In genomic region chr4:133058701-133059100, GRCh38 we compare ENCODE assay signal across 13 cellular contexts.
DNase-seq lines count a peak whose midpoint lies in the region; ATAC-seq and TF ChIP-seq lines count a peak whose summit lies in the region.
"Had no signal": no experiment of that assay in that cellular context is flagged by ENCODE, and none has a peak within 500 bp of the region (broad histone marks: within the 10 kb centered on the region; RNA-seq: fewer than 3 reads in every experiment).

No MANE protein-coding gene starts in this region.

- no peak overlapping the region for H3K9ac ChIP-seq in mammary epithelial cell (ENCODE audit: insufficient read depth, low read length)

- no peak overlapping the region for H3K4me3 ChIP-seq in mammary epithelial cell (replicated peaks in 1 of 3; ENCODE audit: insufficient read depth in 1 of 3, low read depth in 2 of 3, low read length in 3 of 3)
- H3K4me3 ChIP-seq: A549, SJSA1 had no signal

- H3K27ac ChIP-seq in mammary epithelial cell (ENCODE audit: insufficient read depth, low read depth, low read length) = no peak overlapping the region
- H3K27ac ChIP-seq: A549, SJSA1 had no signal

- intact Hi-C loops in mammary epithelial cell (cut with micrococcal nuclease) (no loop called here), MCF 10A (cut with micrococcal nuclease) (no loop called here), left colon (cut with DNase I, micrococcal nuclease) (no loop called here)

- 38% methylated on average over 2 of the region's 2 CpGs for WGBS in mammary epithelial cell (ENCODE audit: low coverage, missing lambda C conversion rate)

- dilution Hi-C loops in mammary epithelial cell (cut with HindIII; ENCODE audit: low sequenced_read_pairs) = no loop called here

- no peak for DNase-seq in mammary epithelial cell
- DNase-seq in MCF 10A (ENCODE audit: unreplicated experiment) = no peak
- no peak for DNase-seq in WTC11 (ENCODE audit: low spot score)
- DNase-seq in mesothelial cell of epicardium (ENCODE audit: low spot score in 2 of 2, unreplicated experiment in 2 of 2) = no peak
- DNase-seq in effector CD4-positive, alpha-beta T cell = no peak
- no peak for DNase-seq in left colon
- no peak for DNase-seq in activated CD4-positive, alpha-beta T cell treated with anti-CD3 and anti-CD28 coated beads, Interleukin-2, amount 50 U/mL, for 1 hour
- DNase-seq: C1 segment of cervical spinal cord, NCI-H446 treated with DMSO at 0.1 percent for 48 hours had no signal

- H4K20me1 ChIP-seq in mammary epithelial cell (ENCODE audit: insufficient read depth, low read length) = no peaks in the 10 kb centered on the region

- no TSS peak for BruUV-seq in mammary epithelial cell (replicated peaks; lab: Mats Ljungman, UMichigan)
- no TSS peak for BruUV-seq in MCF 10A (replicated peaks; lab: Mats Ljungman, UMichigan)

- H3K4me1 Mint-ChIP-seq in MCF 10A (ENCODE audit: insufficient read depth, unreplicated experiment) (no peaks in the 10 kb centered on the region), WTC11 (peaks cover 10% of the 10 kb centered on the region), mesothelial cell of epicardium (peaks cover 5% of the 10 kb centered on the region)

- H3K27me3 Mint-ChIP-seq in MCF 10A (ENCODE audit: insufficient read depth, unreplicated experiment) = no peaks in the 10 kb centered on the region
- H3K27me3 Mint-ChIP-seq in WTC11 (ENCODE audit: low read depth) = no peaks in the 10 kb centered on the region; the same call in 1 of the 2 replicates
- no peaks in the 10 kb centered on the region for H3K27me3 Mint-ChIP-seq in mesothelial cell of epicardium (ENCODE audit: low read depth)

- H3K36me3 ChIP-seq in mammary epithelial cell (ENCODE audit: insufficient read depth, low read length) = no peaks in the 10 kb centered on the region
- H3K36me3 ChIP-seq: SJSA1 had no signal

- no peaks in the 10 kb centered on the region for H3K9me3 ChIP-seq in mammary epithelial cell (replicated peaks; ENCODE audit: insufficient read depth, low read length)
- H3K9me3 ChIP-seq: A549 had no signal

- no peaks in the 10 kb centered on the region for H3K36me3 Mint-ChIP-seq in MCF 10A (ENCODE audit: insufficient read depth, unreplicated experiment)
- H3K36me3 Mint-ChIP-seq in WTC11 = no peaks in the 10 kb centered on the region
- no peaks in the 10 kb centered on the region for H3K36me3 Mint-ChIP-seq in mesothelial cell of epicardium

- H3K4me2 ChIP-seq in mammary epithelial cell (ENCODE audit: insufficient read depth, low read depth, low read length) = no peak overlapping the region
- H3K4me2 ChIP-seq: A549 had no signal

- peak overlapping the region; percentile 13 for H2AFZ ChIP-seq in mammary epithelial cell (ENCODE audit: low read depth, low read length)

- no peaks in the 10 kb centered on the region for H3K79me2 ChIP-seq in mammary epithelial cell (ENCODE audit: insufficient read depth, low read length)

- no peak overlapping the region for H3K27ac Mint-ChIP-seq in MCF 10A (ENCODE audit: low read depth, unreplicated experiment)
- no peak overlapping the region for H3K27ac Mint-ChIP-seq in WTC11
- H3K27ac Mint-ChIP-seq in mesothelial cell of epicardium = peak overlapping the region; percentile 3

- ATAC-seq in WTC11 (peak; percentile 81), HG03159 (IDR thresholded peaks at IDR 0.05; ENCODE audit: unreplicated experiment) (no peak), left colon (no peak)
- ATAC-seq: A549, HCT116 had no signal

- H3K9me3 Mint-ChIP-seq in MCF 10A (ENCODE audit: unreplicated experiment) (no peaks in the 10 kb centered on the region), WTC11 (no peaks in the 10 kb centered on the region), mesothelial cell of epicardium (no peaks in the 10 kb centered on the region)

- TF ChIP-seq CTCF in mammary epithelial cell (conservative IDR thresholded peaks at IDR 0.05 in 1 of 2, IDR thresholded peaks at IDR 0.05 in 1 of 2; ENCODE audit: extremely low read depth in 1 of 2, insufficient read depth in 1 of 2, low read depth in 1 of 2, low read length in 2 of 2) (no peak), MCF 10A (IDR thresholded peaks at IDR 0.05; ENCODE audit: unreplicated experiment) (no peak), WTC11 (IDR thresholded peaks at IDR 0.05) (no peak), mesothelial cell of epicardium (IDR thresholded peaks at IDR 0.05; ENCODE audit: unreplicated experiment) (no peak)

- H3K4me3 Mint-ChIP-seq in MCF 10A (ENCODE audit: unreplicated experiment) = no peak overlapping the region
- H3K4me3 Mint-ChIP-seq in WTC11 = no peak overlapping the region
- no peak overlapping the region for H3K4me3 Mint-ChIP-seq in mesothelial cell of epicardium

- POLR2A ChIA-PET in MCF 10A (lab: Yijun Ruan, JAX) = no interaction called here
- POLR2A ChIA-PET in WTC11 (lab: Charles Lee) = no interaction called here

- H3K4me1 ChIP-seq in mammary epithelial cell (ENCODE audit: insufficient read depth, low read length) = no peaks in the 10 kb centered on the region
- H3K4me1 ChIP-seq: A549, SJSA1 had no signal

- CTCF ChIA-PET in mammary epithelial cell (lab: Charles Lee; ENCODE audit: low non-redundant PET) = no interaction called here
- CTCF ChIA-PET in MCF 10A (lab: Yijun Ruan, JAX) = no interaction called here
- CTCF ChIA-PET in WTC11 (lab: Charles Lee) = interaction anchor here (0.7 to 1.3 kb wide), 2 partner anchors 88 to 93 kb away, joined by 3 to 4 read pairs; no protein-coding TSS in a partner anchor

- H3K27me3 ChIP-seq in mammary epithelial cell (ENCODE audit: insufficient read depth, low read length) = no peaks in the 10 kb centered on the region
- H3K27me3 ChIP-seq: SJSA1 had no signal

- in situ Hi-C loops in mammary epithelial cell (cut with MboI; ENCODE audit: low sequenced_read_pairs in 2 of 2) = no loop called here

TF ChIP-seq in WTC11, 78 proteins besides CTCF, POLR2A, EP300 and RAD21:
- TF ChIP-seq GRHL2 (CRISPR knock-in tag; IDR thresholded peaks at IDR 0.05; ENCODE audit: insufficient replicate concordance, severe bottlenecking) = no peak
- TF ChIP-seq NFYB (CRISPR knock-in tag; conservative IDR thresholded peaks at IDR 0.05; ENCODE audit: low read depth) = peak; percentile 60
